In the genomic region with DNA sequence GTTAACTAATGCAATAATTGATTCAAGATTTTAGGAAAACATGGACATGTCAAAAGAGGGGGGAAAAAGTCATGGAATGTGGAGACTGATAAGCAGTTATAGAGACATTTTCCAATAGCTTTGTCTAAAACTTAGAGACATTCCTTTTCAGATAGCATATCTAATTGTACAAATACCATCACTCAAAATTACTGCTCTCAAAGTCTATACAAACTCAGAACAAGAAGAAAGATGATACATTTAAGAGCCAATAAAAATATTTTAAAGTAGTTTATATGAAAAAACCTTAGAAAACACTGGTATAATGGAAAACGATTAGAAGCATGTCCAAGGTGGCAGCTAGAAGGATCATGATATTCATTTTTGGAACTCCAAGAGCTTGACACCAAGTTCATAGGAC, we compare ENCODE assay signal across 17 cellular contexts.
A peak's percentile ranks its signal among the peaks of the same experiment; 100 is the strongest.
DNase-seq lines count a peak whose midpoint lies in the region; ATAC-seq and TF ChIP-seq lines count a peak whose summit lies in the region.
"Had no signal": no experiment of that assay in that cellular context is flagged by ENCODE, and none has a peak within 500 bp of the region (broad histone marks: within the 10 kb centered on the region; RNA-seq: fewer than 3 reads in every experiment).

No MANE protein-coding gene starts in this region.

- H3K4me2 ChIP-seq in SK-N-SH, result no peak overlapping the region

- no peak for ATAC-seq in SK-N-SH treated with all-trans-retinoic acid at 6 μM for 48 hours
- ATAC-seq in natural killer cell, result no peak
- ATAC-seq in GM18858 (IDR thresholded peaks at IDR 0.05; ENCODE audit: unreplicated experiment), result no peak
- ATAC-seq: A549 had no signal

- intact Hi-C loops in dendritic cell treated with granulocyte-macrophage colony-stimulating factor and Interleukin-4, amounts not matched to agents 40 ng/mL and 50 ng/mL, for 4 days (cut with micrococcal nuclease), result no loop called here
- intact Hi-C loops in natural killer cell (cut with micrococcal nuclease), result no loop called here

- TF ChIP-seq CTCF in SK-N-SH (IDR thresholded peaks at IDR 0.05) (no peak), HEK293 (tag by site-specific recombination; IDR thresholded peaks at IDR 0.05) (no peak), natural killer cell (IDR thresholded peaks at IDR 0.05) (no peak)

- no peaks in the 10 kb centered on the region for H3K36me3 Mint-ChIP-seq in dendritic cell treated with granulocyte-macrophage colony-stimulating factor and Interleukin-4, amounts not matched to agents 40 ng/mL and 50 ng/mL, for 4 days (ENCODE audit: low read depth)
- no peaks in the 10 kb centered on the region for H3K36me3 Mint-ChIP-seq in natural killer cell

- H3K4me3 Mint-ChIP-seq in dendritic cell treated with granulocyte-macrophage colony-stimulating factor and Interleukin-4, amounts not matched to agents 40 ng/mL and 50 ng/mL, for 4 days, result no peak overlapping the region
- H3K4me3 Mint-ChIP-seq in natural killer cell, result no peak overlapping the region
- H3K4me3 Mint-ChIP-seq: CD4-positive, alpha-beta T cell; H9 had no signal

- no peak overlapping the region for H3K9ac ChIP-seq in SK-N-SH

- H3K36me3 ChIP-seq in SK-N-SH (replicated peaks in 1 of 2; ENCODE audit: control insufficient read depth in 1 of 2, insufficient read depth in 2 of 2, low read length in 1 of 2), result no peaks in the 10 kb centered on the region
- H3K36me3 ChIP-seq in HEK293 (ENCODE audit: control insufficient read depth in 2 of 2, insufficient read depth in 1 of 2, low read length in 2 of 2), result no peaks in the 10 kb centered on the region

- H3K9me3 ChIP-seq in SK-N-SH, result no peaks in the 10 kb centered on the region
- no peaks in the 10 kb centered on the region for H3K9me3 ChIP-seq in HEK293 (ENCODE audit: control insufficient read depth, insufficient read depth, low read depth, low read length)
- H3K9me3 ChIP-seq: A549 had no signal

- no peak overlapping the region for H3K4me3 ChIP-seq in SK-N-SH (ENCODE audit: low read depth in 2 of 2, low read length in 1 of 2)
- no peak overlapping the region for H3K4me3 ChIP-seq in HEK293 (ENCODE audit: low read depth, low read length)
- H3K4me3 ChIP-seq: A549 had no signal

- CTCF ChIA-PET in SK-N-SH (lab: Yijun Ruan, JAX), result no interaction called here
- CTCF ChIA-PET in HEK293 (lab: Yijun Ruan, JAX), result no interaction called here

- no peak overlapping the region for H2AFZ ChIP-seq in SK-N-SH (ENCODE audit: low read depth)

- TF ChIP-seq RAD21 in SK-N-SH (IDR thresholded peaks at IDR 0.05; ENCODE audit: low read length), result no peak

- peak overlapping the region; percentile 20 for H3K27ac Mint-ChIP-seq in dendritic cell treated with granulocyte-macrophage colony-stimulating factor and Interleukin-4, amounts not matched to agents 40 ng/mL and 50 ng/mL, for 4 days
- no peak overlapping the region for H3K27ac Mint-ChIP-seq in natural killer cell
- H3K27ac Mint-ChIP-seq: CD4-positive, alpha-beta T cell had no signal

- no peaks in the 10 kb centered on the region for H3K9me3 Mint-ChIP-seq in dendritic cell treated with granulocyte-macrophage colony-stimulating factor and Interleukin-4, amounts not matched to agents 40 ng/mL and 50 ng/mL, for 4 days
- H3K9me3 Mint-ChIP-seq in natural killer cell, result no peaks in the 10 kb centered on the region
- H3K9me3 Mint-ChIP-seq: CD4-positive, alpha-beta T cell; H9 had no signal

- H3K4me1 ChIP-seq in SK-N-SH (ENCODE audit: control insufficient read depth in 1 of 2, insufficient read depth in 2 of 2, low read depth in 1 of 2, low read length in 1 of 2) (peaks cover 0 to 10% of the 10 kb centered on the region in 2 experiments; a peak in 2 of 4 replicates), HEK293 (ENCODE audit: control insufficient read depth, insufficient read depth, low read length) (no peaks in the 10 kb centered on the region)

- peaks cover 24% of the 10 kb centered on the region for H3K4me1 Mint-ChIP-seq in dendritic cell treated with granulocyte-macrophage colony-stimulating factor and Interleukin-4, amounts not matched to agents 40 ng/mL and 50 ng/mL, for 4 days (ENCODE audit: low read depth)
- H3K4me1 Mint-ChIP-seq in natural killer cell, result no peaks in the 10 kb centered on the region

- H3F3A ChIP-seq in SK-N-SH (replicated peaks; ENCODE audit: insufficient read depth), result no peaks in the 10 kb centered on the region

- H3K9me2 ChIP-seq in SK-N-SH, result no peaks in the 10 kb centered on the region

- H3K27me3 ChIP-seq in SK-N-SH (ENCODE audit: insufficient read depth), result no peaks in the 10 kb centered on the region

- H3K27ac ChIP-seq in SK-N-SH (ENCODE audit: low read depth in 2 of 2, low read length in 1 of 2) (no peak overlapping the region), HEK293 (ENCODE audit: extremely low read depth, low read depth, low read length) (no peak overlapping the region)
- H3K27ac ChIP-seq: 22Rv1, A549, C4-2B had no signal

- DNase-seq in SK-N-SH, result no peak
- no peak for DNase-seq in iPS-NIHi7 (ENCODE audit: extremely low spot score)
- DNase-seq in natural killer cell, result no peak
- DNase-seq: AML-193; CD4-positive, alpha-beta T cell; DMS153; DMS79; GDM1; GOT3; H9 had no signal

- no peaks in the 10 kb centered on the region for H3K27me3 Mint-ChIP-seq in dendritic cell treated with granulocyte-macrophage colony-stimulating factor and Interleukin-4, amounts not matched to agents 40 ng/mL and 50 ng/mL, for 4 days
- no peaks in the 10 kb centered on the region for H3K27me3 Mint-ChIP-seq in natural killer cell (ENCODE audit: low read depth in 2 of 2)

- POLR2A ChIA-PET in SK-N-SH (lab: Yijun Ruan, JAX) (interaction anchor here (0.7 kb wide), 1 partner anchor 12 kb away, joined by 3 read pairs; no protein-coding TSS in a partner anchor), HEK293 (lab: Yijun Ruan, JAX) (no interaction called here)

- no peaks in the 10 kb centered on the region for H3K79me2 ChIP-seq in SK-N-SH (ENCODE audit: insufficient read depth)

- TF ChIP-seq EP300 in SK-N-SH (IDR thresholded peaks at IDR 0.05; ENCODE audit: borderline replicate concordance in 1 of 2, low read depth in 1 of 2, low read length in 1 of 2), result no peak

- 88% methylated on average over 1 of the region's 1 CpG for WGBS in SK-N-SH (ENCODE audit: low lambda C conversion rate)

- no peaks in the 10 kb centered on the region for H4K20me1 ChIP-seq in SK-N-SH (ENCODE audit: insufficient read depth)

TF ChIP-seq in SK-N-SH treated with all-trans-retinoic acid at 6 μM for 48 hours, 23 proteins besides CTCF, POLR2A, EP300 and RAD21 (continues in another document):
- TF ChIP-seq CSDC2 (CRISPR knock-in tag; IDR thresholded peaks at IDR 0.05) (no peak), SNAI2 (CRISPR knock-in tag; IDR thresholded peaks at IDR 0.05) (no peak), TCF4 (CRISPR knock-in tag; IDR thresholded peaks at IDR 0.05; ENCODE audit: borderline replicate concordance) (no peak)

TF ChIP-seq in SK-N-SH, 30 proteins besides CTCF, POLR2A, EP300 and RAD21:
- TF ChIP-seq, protein P1, sequence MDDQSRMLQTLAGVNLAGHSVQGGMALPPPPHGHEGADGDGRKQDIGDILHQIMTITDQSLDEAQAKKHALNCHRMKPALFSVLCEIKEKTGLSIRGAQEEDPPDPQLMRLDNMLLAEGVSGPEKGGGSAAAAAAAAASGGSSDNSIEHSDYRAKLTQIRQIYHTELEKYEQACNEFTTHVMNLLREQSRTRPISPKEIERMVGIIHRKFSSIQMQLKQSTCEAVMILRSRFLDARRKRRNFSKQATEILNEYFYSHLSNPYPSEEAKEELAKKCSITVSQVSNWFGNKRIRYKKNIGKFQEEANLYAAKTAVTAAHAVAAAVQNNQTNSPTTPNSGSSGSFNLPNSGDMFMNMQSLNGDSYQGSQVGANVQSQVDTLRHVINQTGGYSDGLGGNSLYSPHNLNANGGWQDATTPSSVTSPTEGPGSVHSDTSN (IDR thresholded peaks at IDR 0.05), result no peak

TF ChIP-seq in HEK293, 187 proteins besides CTCF, POLR2A, EP300 and RAD21:
- TF ChIP-seq ZNF621 (tag by site-specific recombination; IDR thresholded peaks at IDR 0.05) (no peak), PRDM6 (tag by site-specific recombination; IDR thresholded peaks at IDR 0.05) (peak; percentile 54)
TF ChIP-seq in HEK293: peak in this region for 1.
